Comparison of ENCODE assay signal across 1 cellular context in the genomic region with DNA sequence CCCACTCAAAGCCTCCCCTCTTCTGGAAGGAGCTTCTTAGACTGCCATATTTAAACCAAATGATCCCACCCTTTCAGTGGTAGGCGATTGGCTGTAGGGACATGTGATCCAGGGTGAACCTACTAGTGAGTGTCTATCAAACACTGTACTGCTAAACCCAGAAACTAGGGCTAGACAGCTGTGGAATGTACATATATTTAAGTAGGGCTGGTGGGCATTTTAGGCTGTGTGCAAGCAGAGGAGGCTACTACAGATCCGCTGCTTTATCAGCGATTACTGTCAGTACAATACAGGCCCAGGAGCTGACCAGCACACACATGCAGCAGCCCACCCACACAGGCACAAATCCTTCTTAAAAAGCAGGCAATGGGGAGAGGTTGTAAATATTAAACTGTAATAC.
A peak's percentile ranks its signal among the peaks of the same experiment; 100 is the strongest.
TF ChIP-seq lines count a peak whose summit lies in the region.

No MANE protein-coding gene starts in this region.

TF ChIP-seq in SK-N-SH, 30 proteins besides CTCF, POLR2A, EP300 and RAD21 (continued from another document):
- TF ChIP-seq RFX5 (IDR thresholded peaks at IDR 0.05; ENCODE audit: low read length): no peak
- TF ChIP-seq TEAD4 (IDR thresholded peaks at IDR 0.05; ENCODE audit: borderline replicate concordance, insufficient read depth): no peak
- TF ChIP-seq, protein P1, sequence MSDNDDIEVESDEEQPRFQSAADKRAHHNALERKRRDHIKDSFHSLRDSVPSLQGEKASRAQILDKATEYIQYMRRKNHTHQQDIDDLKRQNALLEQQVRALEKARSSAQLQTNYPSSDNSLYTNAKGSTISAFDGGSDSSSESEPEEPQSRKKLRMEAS (IDR thresholded peaks at IDR 0.05; ENCODE audit: low read depth): no peak
- TF ChIP-seq RXRA (IDR thresholded peaks at IDR 0.05; ENCODE audit: borderline replicate concordance, low read depth): no peak
- no peak for TF ChIP-seq GATA2 (CRISPR knock-in tag; IDR thresholded peaks at IDR 0.05)
- no peak for TF ChIP-seq TAF1 (IDR thresholded peaks at IDR 0.05; ENCODE audit: borderline replicate concordance, low read depth, low read length)
- TF ChIP-seq, protein P2, sequence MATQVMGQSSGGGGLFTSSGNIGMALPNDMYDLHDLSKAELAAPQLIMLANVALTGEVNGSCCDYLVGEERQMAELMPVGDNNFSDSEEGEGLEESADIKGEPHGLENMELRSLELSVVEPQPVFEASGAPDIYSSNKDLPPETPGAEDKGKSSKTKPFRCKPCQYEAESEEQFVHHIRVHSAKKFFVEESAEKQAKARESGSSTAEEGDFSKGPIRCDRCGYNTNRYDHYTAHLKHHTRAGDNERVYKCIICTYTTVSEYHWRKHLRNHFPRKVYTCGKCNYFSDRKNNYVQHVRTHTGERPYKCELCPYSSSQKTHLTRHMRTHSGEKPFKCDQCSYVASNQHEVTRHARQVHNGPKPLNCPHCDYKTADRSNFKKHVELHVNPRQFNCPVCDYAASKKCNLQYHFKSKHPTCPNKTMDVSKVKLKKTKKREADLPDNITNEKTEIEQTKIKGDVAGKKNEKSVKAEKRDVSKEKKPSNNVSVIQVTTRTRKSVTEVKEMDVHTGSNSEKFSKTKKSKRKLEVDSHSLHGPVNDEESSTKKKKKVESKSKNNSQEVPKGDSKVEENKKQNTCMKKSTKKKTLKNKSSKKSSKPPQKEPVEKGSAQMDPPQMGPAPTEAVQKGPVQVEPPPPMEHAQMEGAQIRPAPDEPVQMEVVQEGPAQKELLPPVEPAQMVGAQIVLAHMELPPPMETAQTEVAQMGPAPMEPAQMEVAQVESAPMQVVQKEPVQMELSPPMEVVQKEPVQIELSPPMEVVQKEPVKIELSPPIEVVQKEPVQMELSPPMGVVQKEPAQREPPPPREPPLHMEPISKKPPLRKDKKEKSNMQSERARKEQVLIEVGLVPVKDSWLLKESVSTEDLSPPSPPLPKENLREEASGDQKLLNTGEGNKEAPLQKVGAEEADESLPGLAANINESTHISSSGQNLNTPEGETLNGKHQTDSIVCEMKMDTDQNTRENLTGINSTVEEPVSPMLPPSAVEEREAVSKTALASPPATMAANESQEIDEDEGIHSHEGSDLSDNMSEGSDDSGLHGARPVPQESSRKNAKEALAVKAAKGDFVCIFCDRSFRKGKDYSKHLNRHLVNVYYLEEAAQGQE (IDR thresholded peaks at IDR 0.05; ENCODE audit: low read depth, low read length): peak; percentile 74; the same call in 1 of the 2 replicates
- TF ChIP-seq POLR2AphosphoS5 (IDR thresholded peaks at IDR 0.05; ENCODE audit: low read depth, low read length): no peak
- no peak for TF ChIP-seq FOXJ3 (CRISPR knock-in tag; IDR thresholded peaks at IDR 0.05)
- TF ChIP-seq, protein P3, sequence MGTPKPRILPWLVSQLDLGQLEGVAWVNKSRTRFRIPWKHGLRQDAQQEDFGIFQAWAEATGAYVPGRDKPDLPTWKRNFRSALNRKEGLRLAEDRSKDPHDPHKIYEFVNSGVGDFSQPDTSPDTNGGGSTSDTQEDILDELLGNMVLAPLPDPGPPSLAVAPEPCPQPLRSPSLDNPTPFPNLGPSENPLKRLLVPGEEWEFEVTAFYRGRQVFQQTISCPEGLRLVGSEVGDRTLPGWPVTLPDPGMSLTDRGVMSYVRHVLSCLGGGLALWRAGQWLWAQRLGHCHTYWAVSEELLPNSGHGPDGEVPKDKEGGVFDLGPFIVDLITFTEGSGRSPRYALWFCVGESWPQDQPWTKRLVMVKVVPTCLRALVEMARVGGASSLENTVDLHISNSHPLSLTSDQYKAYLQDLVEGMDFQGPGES (IDR thresholded peaks at IDR 0.05; ENCODE audit: low read depth, low read length): no peak
- TF ChIP-seq, protein P4, sequence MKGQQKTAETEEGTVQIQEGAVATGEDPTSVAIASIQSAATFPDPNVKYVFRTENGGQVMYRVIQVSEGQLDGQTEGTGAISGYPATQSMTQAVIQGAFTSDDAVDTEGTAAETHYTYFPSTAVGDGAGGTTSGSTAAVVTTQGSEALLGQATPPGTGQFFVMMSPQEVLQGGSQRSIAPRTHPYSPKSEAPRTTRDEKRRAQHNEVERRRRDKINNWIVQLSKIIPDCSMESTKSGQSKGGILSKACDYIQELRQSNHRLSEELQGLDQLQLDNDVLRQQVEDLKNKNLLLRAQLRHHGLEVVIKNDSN (IDR thresholded peaks at IDR 0.05; ENCODE audit: borderline replicate concordance, low read depth): peak; percentile 65; the same call in 1 of the 2 replicates
- TF ChIP-seq EZH2phosphoT487 (IDR thresholded peaks at IDR 0.05; ENCODE audit: borderline replicate concordance, low read depth): no peak
